Comparison of ENCODE assay signal across 11 cellular contexts in genomic region chr2:189548686-189549439, GRCh38. TPM values are rescaled to one million over a fixed set of nuclear protein-coding genes. Genes with fewer than 3 reads are reported as not detected.
DNase-seq lines count a peak whose midpoint lies in the region; ATAC-seq, FAIRE-seq and TF ChIP-seq lines count a peak whose summit lies in the region.
"Had no signal": no experiment of that assay in that cellular context is flagged by ENCODE, and none has a peak within 500 bp of the region (broad histone marks: within the 10 kb centered on the region; RNA-seq: fewer than 3 reads in every experiment).

No MANE protein-coding gene starts in this region.

- H3K9me2 ChIP-seq in GM23338 (ENCODE audit: insufficient read depth) = no peaks in the 10 kb centered on the region

- H3K4me3 Mint-ChIP-seq in GM23338 (no peak overlapping the region), chondrocyte (ENCODE audit: unreplicated experiment) (peak overlapping the region; percentile 7)

- H3K9me3 ChIP-seq in skeletal muscle tissue (ENCODE audit: control insufficient read depth in 3 of 3, low read length in 3 of 3) = no peaks in the 10 kb centered on the region

- H3K27me3 Mint-ChIP-seq in GM23338 (ENCODE audit: insufficient read depth, low read depth, poor library complexity) = no peaks in the 10 kb centered on the region
- H3K27me3 Mint-ChIP-seq in chondrocyte (ENCODE audit: low read depth) = no peaks in the 10 kb centered on the region

- POLR2A ChIA-PET in HEK293T (lab: Yijun Ruan, JAX) = interaction anchor here (2.4 kb wide), 1 partner anchor 32 kb away, joined by 7 read pairs; the partner anchor contains the start of gene SLC40A1

- H3K9me3 Mint-ChIP-seq in GM23338 (no peaks in the 10 kb centered on the region), chondrocyte (ENCODE audit: low read depth) (no peaks in the 10 kb centered on the region)

- H3K4me3 ChIP-seq in GM23338 = no peak overlapping the region
- H3K4me3 ChIP-seq in skeletal muscle tissue (ENCODE audit: low read length in 3 of 3) = no peak overlapping the region

- no peaks in the 10 kb centered on the region for H3K79me2 ChIP-seq in GM23338 (replicated peaks; ENCODE audit: insufficient read depth)

- CTCF ChIA-PET in HEK293T (lab: Yijun Ruan, JAX) = no interaction called here

- H3K36me3 ChIP-seq in GM23338 (ENCODE audit: insufficient read depth) (no peaks in the 10 kb centered on the region), skeletal muscle tissue (ENCODE audit: control insufficient read depth in 3 of 3, insufficient read depth in 3 of 3, low read length in 3 of 3) (no peaks in the 10 kb centered on the region)

- peak overlapping the region; percentile 69 for H2AFZ ChIP-seq in GM23338

- no peaks in the 10 kb centered on the region for H3F3A ChIP-seq in GM23338 (replicated peaks; ENCODE audit: low read depth)

- H3K27ac Mint-ChIP-seq in GM23338 (peak overlapping the region; percentile 57; the same call in 1 of the 2 replicates), chondrocyte (ENCODE audit: unreplicated experiment) (peak overlapping the region; percentile 80)

- H3K27ac ChIP-seq in GM23338 (ENCODE audit: low read depth) = no peak overlapping the region
- peak overlapping the region; percentile 77 for H3K27ac ChIP-seq in skeletal muscle tissue (ENCODE audit: low read depth, low read length)
- H3K27ac ChIP-seq: C4-2B had no signal

- no peak for ATAC-seq in GM23338
- ATAC-seq in left lobe of liver = peak; percentile 72
- ATAC-seq: Panc1 had no signal

- no peak for TF ChIP-seq POLR2A in GM12892 (IDR thresholded peaks at IDR 0.05; ENCODE audit: low read depth, low read length)

- H3K4me1 Mint-ChIP-seq in GM23338 = peaks cover 5% of the 10 kb centered on the region; the same call in 2 of the 3 replicates
- H3K4me1 Mint-ChIP-seq in chondrocyte (ENCODE audit: low read depth) = peaks cover 48% of the 10 kb centered on the region

- H3K27me3 ChIP-seq in GM23338 (ENCODE audit: insufficient read depth) = no peaks in the 10 kb centered on the region
- H3K27me3 ChIP-seq in skeletal muscle tissue (ENCODE audit: control insufficient read depth in 3 of 3, insufficient read depth in 3 of 3, low read length in 3 of 3) = no peaks in the 10 kb centered on the region

- H3K4me1 ChIP-seq in GM23338 (ENCODE audit: insufficient read depth) (no peaks in the 10 kb centered on the region), skeletal muscle tissue (ENCODE audit: control insufficient read depth in 3 of 3, insufficient read depth in 3 of 3, low read length in 3 of 3) (peaks cover 12 to 33% (median 18%) of the 10 kb centered on the region in 3 donors)

- H3K36me3 Mint-ChIP-seq in GM23338 (ENCODE audit: low read depth) = no peaks in the 10 kb centered on the region
- no peaks in the 10 kb centered on the region for H3K36me3 Mint-ChIP-seq in chondrocyte (ENCODE audit: low read depth)

- no peak for DNase-seq in GM23338 (ENCODE audit: low spot score)
- DNase-seq in chondrocyte (ENCODE audit: low spot score) = no peak
- no peak for DNase-seq in left lobe of liver (ENCODE audit: low spot score)
- no peak for DNase-seq in HEK293T (ENCODE audit: extremely low spot score)
- no peak for DNase-seq in stimulated activated CD4-positive, alpha-beta T cell treated with anti-CD3 and anti-CD28 coated beads, Interleukin-15, amount 100 ng/mL, for 24 hours
- no peak for DNase-seq in activated CD4-positive, alpha-beta T cell treated with anti-CD3 and anti-CD28 coated beads for 1 hour
- DNase-seq in GM12892 (ENCODE audit: insufficient read length) = no peak
- DNase-seq: islet precursor cell had no signal

- FAIRE-seq in GM12892 (lab: Jason Lieb, UNC) = no peak

- H3K9ac ChIP-seq in skeletal muscle tissue (ENCODE audit: low read depth in 1 of 3, low read length in 3 of 3) = no peak overlapping the region

- TF ChIP-seq CTCF in GM23338 (conservative IDR thresholded peaks at IDR 0.05; ENCODE audit: low read depth in 2 of 2) (no peak), chondrocyte (IDR thresholded peaks at IDR 0.05) (no peak)

- no peak overlapping the region for H3K4me2 ChIP-seq in GM23338

- no peaks in the 10 kb centered on the region for H4K20me1 ChIP-seq in GM23338 (replicated peaks; ENCODE audit: insufficient read depth)

TF ChIP-seq in GM23338, 12 proteins besides CTCF, POLR2A, EP300 and RAD21 (continues in another document):
- no peak for TF ChIP-seq JUNB (IDR thresholded peaks at IDR 0.05; ENCODE audit: unreplicated experiment)
- no peak for TF ChIP-seq POLR2AphosphoS5 (IDR thresholded peaks at IDR 0.05; ENCODE audit: low read depth)
- no peak for TF ChIP-seq CREB1 (CRISPR knock-in tag; IDR thresholded peaks at IDR 0.05; ENCODE audit: low read depth)
- no peak for TF ChIP-seq STAT1 (IDR thresholded peaks at IDR 0.05; ENCODE audit: unreplicated experiment)
- no peak for TF ChIP-seq REST (IDR thresholded peaks at IDR 0.05; ENCODE audit: unreplicated experiment)
- no peak for TF ChIP-seq NANOG (IDR thresholded peaks at IDR 0.05; ENCODE audit: borderline replicate concordance)
- TF ChIP-seq ZNF114 (CRISPR knock-in tag; IDR thresholded peaks at IDR 0.05) = no peak

TF ChIP-seq in HEK293T, 16 proteins besides CTCF, POLR2A, EP300 and RAD21:
- no peak for TF ChIP-seq ARNT (IDR thresholded peaks at IDR 0.05)
- TF ChIP-seq FOXM1 (IDR thresholded peaks at IDR 0.05; ENCODE audit: borderline replicate concordance) = no peak
- TF ChIP-seq HDGF (IDR thresholded peaks at IDR 0.05; ENCODE audit: borderline replicate concordance) = no peak
- TF ChIP-seq LEF1 (IDR thresholded peaks at IDR 0.05; ENCODE audit: borderline replicate concordance) = no peak
- no peak for TF ChIP-seq SP1 (IDR thresholded peaks at IDR 0.05)
- no peak for TF ChIP-seq ELF4 (IDR thresholded peaks at IDR 0.05)
- TF ChIP-seq NFRKB (IDR thresholded peaks at IDR 0.05) = no peak
- TF ChIP-seq TARDBP (IDR thresholded peaks at IDR 0.05) = no peak
- no peak for TF ChIP-seq BHLHE40 (IDR thresholded peaks at IDR 0.05; ENCODE audit: borderline replicate concordance)
- no peak for TF ChIP-seq SUZ12 (IDR thresholded peaks at IDR 0.05)
- TF ChIP-seq FOXK2 (IDR thresholded peaks at IDR 0.05) = no peak
- no peak for TF ChIP-seq FOXA1 (IDR thresholded peaks at IDR 0.05)
- no peak for TF ChIP-seq PKNOX1 (IDR thresholded peaks at IDR 0.05)
- no peak for TF ChIP-seq CTBP1 (IDR thresholded peaks at IDR 0.05; ENCODE audit: borderline replicate concordance)
- no peak for TF ChIP-seq ZNF384 (IDR thresholded peaks at IDR 0.05)

RNA-seq across cellular contexts. Expression of gene SLC40A1, which starts 31.7 kb away (rescaled TPM):
- total RNA-seq in GM23338 (2014; rRNA removed; shearing (Covaris generic)) = 0.70 TPM in 1 of 2 replicates, not detected in the other
- 0.08 and 0.10 TPM in 2 replicates for polyA plus RNA-seq in GM23338 (2016; fragmentation: Nextera tagmentation; extraction: Ambion mirVana)
- total RNA-seq in chondrocyte = 15.0 to 21.7 TPM (median 20.3 TPM) in 3 replicates
- total RNA-seq in left lobe of liver = 151 TPM
- total RNA-seq in skeletal muscle tissue = 97.6 TPM
- not detected for polyA plus RNA-seq in GM12892 (2012; ENCODE audit: missing spikeins)
